In genomic region chr2:233413529-233414272, GRCh38 we compare ENCODE assay signal across 8 cellular contexts. TPM values are rescaled to one million over a fixed set of nuclear protein-coding genes. Genes with fewer than 3 reads are reported as not detected.
A peak's percentile ranks its signal among the peaks of the same experiment; 100 is the strongest.
DNase-seq lines count a peak whose midpoint lies in the region; ATAC-seq and TF ChIP-seq lines count a peak whose summit lies in the region.

No MANE protein-coding gene starts in this region.

- TF ChIP-seq CTCF in mesothelial cell of epicardium (IDR thresholded peaks at IDR 0.05; ENCODE audit: unreplicated experiment): no peak

- H3K4me1 ChIP-seq in SJCRH30: peaks cover 20% of the 10 kb centered on the region

- H3K4me3 ChIP-seq in SJCRH30: no peak overlapping the region

- peaks cover 24% of the 10 kb centered on the region for H3K36me3 Mint-ChIP-seq in mesothelial cell of epicardium

- H3K27ac ChIP-seq in SJCRH30: peak overlapping the region; percentile 46

- no peak overlapping the region for H3K4me3 Mint-ChIP-seq in mesothelial cell of epicardium
- peak overlapping the region; percentile 25 to 41 for H3K4me3 Mint-ChIP-seq in stimulated activated naive CD8-positive, alpha-beta T cell treated with anti-CD3 and anti-CD28 coated beads, Interleukin-15, amount 100 ng/mL, for 72 hours

- peaks cover 28% of the 10 kb centered on the region for H3K9me3 Mint-ChIP-seq in mesothelial cell of epicardium
- peaks cover 15 to 30% of the 10 kb centered on the region in 2 donors for H3K9me3 Mint-ChIP-seq in stimulated activated naive CD8-positive, alpha-beta T cell treated with anti-CD3 and anti-CD28 coated beads, Interleukin-15, amount 100 ng/mL, for 72 hours

- peak overlapping the region; percentile 30 for H3K27ac Mint-ChIP-seq in mesothelial cell of epicardium
- peak overlapping the region; percentile 70 to 93 for H3K27ac Mint-ChIP-seq in stimulated activated naive CD8-positive, alpha-beta T cell treated with anti-CD3 and anti-CD28 coated beads, Interleukin-15, amount 100 ng/mL, for 72 hours

- no peaks in the 10 kb centered on the region for H3K4me1 Mint-ChIP-seq in mesothelial cell of epicardium
- H3K4me1 Mint-ChIP-seq in stimulated activated naive CD8-positive, alpha-beta T cell treated with anti-CD3 and anti-CD28 coated beads, Interleukin-15, amount 100 ng/mL, for 72 hours: peaks cover 83% of the 10 kb centered on the region

- H3K27me3 ChIP-seq in SJCRH30: no peaks in the 10 kb centered on the region

- H3K27me3 Mint-ChIP-seq in mesothelial cell of epicardium (ENCODE audit: low read depth): no peaks in the 10 kb centered on the region
- H3K27me3 Mint-ChIP-seq in stimulated activated naive CD8-positive, alpha-beta T cell treated with anti-CD3 and anti-CD28 coated beads, Interleukin-15, amount 100 ng/mL, for 72 hours: no peaks in the 10 kb centered on the region

- peak; percentile 60 for DNase-seq in HT-29 (ENCODE audit: low spot score)
- DNase-seq in SJCRH30: peak; percentile 51 to 58
- DNase-seq in cerebellum (ENCODE audit: low spot score): peak; percentile 74
- DNase-seq in mesothelial cell of epicardium (ENCODE audit: low spot score in 2 of 2, unreplicated experiment in 2 of 2): no peak
- peak in 1 of 2 donors; percentile 65 for DNase-seq in stimulated activated naive CD8-positive, alpha-beta T cell treated with anti-CD3 and anti-CD28 coated beads, Interleukin-15, amount 100 ng/mL, for 72 hours
- DNase-seq in GM19240 (ENCODE audit: insufficient read length, low spot score): no peak

- peaks cover 4% of the 10 kb centered on the region; the same call in 1 of the 2 replicates for H3K36me3 ChIP-seq in SJCRH30

- peaks cover 12% of the 10 kb centered on the region for H3K9me3 ChIP-seq in SJCRH30 (replicated peaks)

- peak; percentile 71 for ATAC-seq in stimulated activated naive CD8-positive, alpha-beta T cell treated with anti-CD3 and anti-CD28 coated beads, Interleukin-15, amount 100 ng/mL, for 72 hours
- ATAC-seq in GM21515 (IDR thresholded peaks at IDR 0.05; ENCODE audit: unreplicated experiment) (no peak), HG03039 (IDR thresholded peaks at IDR 0.05; ENCODE audit: unreplicated experiment) (no peak)

RNA-seq across cellular contexts. Expression of gene DGKD, which starts 59.4 kb away (rescaled TPM):
- 18.2 and 18.7 TPM in 2 replicates for total RNA-seq in HT-29 (2014; rRNA removed; shearing (Covaris generic))
- total RNA-seq in SJCRH30 (2014; rRNA removed; shearing (Covaris generic)): 21.6 and 28.2 TPM in 2 replicates
- total RNA-seq in cerebellum (50.8 TPM), mesothelial cell of epicardium (52.8 to 64.5 TPM (median 57.0 TPM) in 3 replicates)

Comparison
In these comparisons a context has a peak if more than half of its experiments do, and no peak if none do; other contexts are left out.
1. DNase-seq: peak in HT-29 (single experiment), SJCRH30 (2 of 2) and cerebellum (single experiment); none in mesothelial cell of epicardium (0 of 2) and GM19240 (single experiment).